ENCODE assay signal across 1 cellular context in genomic region chr1:161621181-161622000, GRCh38.
TF ChIP-seq lines count a peak whose summit lies in the region.

No MANE protein-coding gene starts in this region.

TF ChIP-seq in K562, 482 proteins besides CTCF, POLR2A, EP300 and RAD21 (continued from another document):
- TF ChIP-seq ATF6 (CRISPR knock-in tag; IDR thresholded peaks at IDR 0.05), result 0 out of 2 replicates have a peak, but pooled peaks have one; percentile 21
- peak; percentile 88 for TF ChIP-seq MAFK (IDR thresholded peaks at IDR 0.05; ENCODE audit: low read length)
- TF ChIP-seq KAT7 (CRISPR knock-in tag; IDR thresholded peaks at IDR 0.05; ENCODE audit: borderline replicate concordance), result peak; percentile 73; the same call in 1 of the 2 replicates
- peak; percentile 50 for TF ChIP-seq ZFP36 (IDR thresholded peaks at IDR 0.05; ENCODE audit: low read depth, low read length, partially characterized antibody)
- peak; percentile 65; the same call in 1 of the 2 replicates for TF ChIP-seq ZNF764 (CRISPR knock-in tag; IDR thresholded peaks at IDR 0.05; ENCODE audit: low read depth)
- peak; percentile 28; the same call in 1 of the 2 replicates for TF ChIP-seq ESRRA (IDR thresholded peaks at IDR 0.05; ENCODE audit: borderline replicate concordance, low read depth)
- TF ChIP-seq POLR2H (tag; IDR thresholded peaks at IDR 0.05; ENCODE audit: low read depth), result peak; percentile 99
